In genomic region chr16:67245189-67245585, GRCh38 we compare ENCODE assay signal across 8 cellular contexts. TPM values are rescaled to one million over a fixed set of nuclear protein-coding genes. Genes with fewer than 3 reads are reported as not detected.
A peak's percentile ranks its signal among the peaks of the same experiment; 100 is the strongest.
DNase-seq lines count a peak whose midpoint lies in the region; ATAC-seq and TF ChIP-seq lines count a peak whose summit lies in the region.

No MANE protein-coding gene starts in this region.

- H3K4me1 ChIP-seq in liver (ENCODE audit: control insufficient read depth in 4 of 4, insufficient read depth in 4 of 4, low read length in 3 of 4) (peaks cover 17 to 52% (median 34%) of the 10 kb centered on the region in 4 donors), tibial nerve (peaks cover 0 to 79% (median 50%) of the 10 kb centered on the region in 4 donors)

- TF ChIP-seq POLR2A in tibial nerve (IDR thresholded peaks at IDR 0.05) = no peak

- peak overlapping the region; percentile 96 for H3K27ac Mint-ChIP-seq in activated T-cell treated with anti-CD3 and anti-CD28 coated beads, Interleukin-2, amount 50 U/mL, for 72 hours

- peaks cover 10% of the 10 kb centered on the region for H3K27me3 Mint-ChIP-seq in activated T-cell treated with anti-CD3 and anti-CD28 coated beads, Interleukin-2, amount 50 U/mL, for 72 hours (ENCODE audit: low read depth)

- H3K9me3 ChIP-seq in liver (ENCODE audit: control insufficient read depth in 4 of 4, low read length in 3 of 4) = no peaks in the 10 kb centered on the region
- H3K9me3 ChIP-seq in tibial nerve = no peaks in the 10 kb centered on the region

- H3K9me3 Mint-ChIP-seq in activated T-cell treated with anti-CD3 and anti-CD28 coated beads, Interleukin-2, amount 50 U/mL, for 72 hours = no peaks in the 10 kb centered on the region

- H3K36me3 ChIP-seq in liver (ENCODE audit: control insufficient read depth in 4 of 4, insufficient read depth in 3 of 4, low read depth in 1 of 4, low read length in 3 of 4) = no peaks in the 10 kb centered on the region
- H3K36me3 ChIP-seq in tibial nerve = no peaks in the 10 kb centered on the region

- no peak overlapping the region for H3K9ac ChIP-seq in liver (ENCODE audit: low read depth in 1 of 2, low read length in 2 of 2)

- DNase-seq in activated T-cell treated with anti-CD3 and anti-CD28 coated beads, Interleukin-2, amount 50 U/mL, for 72 hours = no peak
- DNase-seq in activated T-cell treated with anti-CD3 and anti-CD28 coated beads for 4 hours = no peak
- DNase-seq in tibial nerve (ENCODE audit: low spot score in 2 of 2) = no peak
- DNase-seq in mucosa of gallbladder (ENCODE audit: low spot score) = no peak

- H3K4me3 ChIP-seq in liver (ENCODE audit: low read depth in 1 of 3, low read length in 3 of 3) (no peak overlapping the region), tibial nerve (peak overlapping the region in 1 of 4 donors; percentile 67)

- ATAC-seq in activated T-cell treated with anti-CD3 and anti-CD28 coated beads, Interleukin-2, amount 50 U/mL, for 72 hours (replicated peaks in 1 of 2) = no peak
- no peak for ATAC-seq in HG02798 (IDR thresholded peaks at IDR 0.05; ENCODE audit: poor library complexity, unreplicated experiment)
- ATAC-seq in HG03460 (IDR thresholded peaks at IDR 0.05; ENCODE audit: unreplicated experiment) = no peak

- H3K27ac ChIP-seq in angular gyrus (ENCODE audit: low read depth, low read length) = peak overlapping the region; percentile 7
- peak overlapping the region; percentile 80 to 88 for H3K27ac ChIP-seq in liver (ENCODE audit: low read depth in 1 of 2, low read length in 2 of 2)
- H3K27ac ChIP-seq in tibial nerve = peak overlapping the region in 3 of 4 donors; percentile 73 to 95 (median 86)

- H3K4me1 Mint-ChIP-seq in activated T-cell treated with anti-CD3 and anti-CD28 coated beads, Interleukin-2, amount 50 U/mL, for 72 hours (ENCODE audit: low read depth) = peaks cover 65% of the 10 kb centered on the region

- H3K4me3 Mint-ChIP-seq in activated T-cell treated with anti-CD3 and anti-CD28 coated beads, Interleukin-2, amount 50 U/mL, for 72 hours = peak overlapping the region; percentile 85 to 86

- WGBS in liver = 71% methylated on average over 4 of the region's 4 CpGs
- 72 to 85% methylated on average over 3 to 4 of the region's 4 CpGs for WGBS in tibial nerve, 2 donors

- peaks cover 0 to 13% (median under 1%) of the 10 kb centered on the region in 4 donors for H3K27me3 ChIP-seq in liver (ENCODE audit: control insufficient read depth in 4 of 4, insufficient read depth in 4 of 4, low read length in 3 of 4)
- H3K27me3 ChIP-seq in tibial nerve = peaks cover 0 to 9% of the 10 kb centered on the region in 2 donors

- H3K36me3 Mint-ChIP-seq in activated T-cell treated with anti-CD3 and anti-CD28 coated beads, Interleukin-2, amount 50 U/mL, for 72 hours (ENCODE audit: insufficient read depth in 2 of 2) = peaks cover 2 to 5% of the 10 kb centered on the region in 2 donors

- TF ChIP-seq EP300 in tibial nerve (IDR thresholded peaks at IDR 0.05) = no peak

- no peak for TF ChIP-seq RAD21 in liver (IDR thresholded peaks at IDR 0.05)

- TF ChIP-seq CTCF in liver (IDR thresholded peaks at IDR 0.05; ENCODE audit: low read depth, low read length, missing input control) = no peak
- TF ChIP-seq CTCF in tibial nerve (IDR thresholded peaks at IDR 0.05) = no peak

TF ChIP-seq in liver, 16 proteins besides CTCF, POLR2A, EP300 and RAD21:
- TF ChIP-seq YY1 (IDR thresholded peaks at IDR 0.05) = no peak
- TF ChIP-seq, protein P1, sequence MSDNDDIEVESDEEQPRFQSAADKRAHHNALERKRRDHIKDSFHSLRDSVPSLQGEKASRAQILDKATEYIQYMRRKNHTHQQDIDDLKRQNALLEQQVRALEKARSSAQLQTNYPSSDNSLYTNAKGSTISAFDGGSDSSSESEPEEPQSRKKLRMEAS (IDR thresholded peaks at IDR 0.05) = no peak
- TF ChIP-seq, protein P2, sequence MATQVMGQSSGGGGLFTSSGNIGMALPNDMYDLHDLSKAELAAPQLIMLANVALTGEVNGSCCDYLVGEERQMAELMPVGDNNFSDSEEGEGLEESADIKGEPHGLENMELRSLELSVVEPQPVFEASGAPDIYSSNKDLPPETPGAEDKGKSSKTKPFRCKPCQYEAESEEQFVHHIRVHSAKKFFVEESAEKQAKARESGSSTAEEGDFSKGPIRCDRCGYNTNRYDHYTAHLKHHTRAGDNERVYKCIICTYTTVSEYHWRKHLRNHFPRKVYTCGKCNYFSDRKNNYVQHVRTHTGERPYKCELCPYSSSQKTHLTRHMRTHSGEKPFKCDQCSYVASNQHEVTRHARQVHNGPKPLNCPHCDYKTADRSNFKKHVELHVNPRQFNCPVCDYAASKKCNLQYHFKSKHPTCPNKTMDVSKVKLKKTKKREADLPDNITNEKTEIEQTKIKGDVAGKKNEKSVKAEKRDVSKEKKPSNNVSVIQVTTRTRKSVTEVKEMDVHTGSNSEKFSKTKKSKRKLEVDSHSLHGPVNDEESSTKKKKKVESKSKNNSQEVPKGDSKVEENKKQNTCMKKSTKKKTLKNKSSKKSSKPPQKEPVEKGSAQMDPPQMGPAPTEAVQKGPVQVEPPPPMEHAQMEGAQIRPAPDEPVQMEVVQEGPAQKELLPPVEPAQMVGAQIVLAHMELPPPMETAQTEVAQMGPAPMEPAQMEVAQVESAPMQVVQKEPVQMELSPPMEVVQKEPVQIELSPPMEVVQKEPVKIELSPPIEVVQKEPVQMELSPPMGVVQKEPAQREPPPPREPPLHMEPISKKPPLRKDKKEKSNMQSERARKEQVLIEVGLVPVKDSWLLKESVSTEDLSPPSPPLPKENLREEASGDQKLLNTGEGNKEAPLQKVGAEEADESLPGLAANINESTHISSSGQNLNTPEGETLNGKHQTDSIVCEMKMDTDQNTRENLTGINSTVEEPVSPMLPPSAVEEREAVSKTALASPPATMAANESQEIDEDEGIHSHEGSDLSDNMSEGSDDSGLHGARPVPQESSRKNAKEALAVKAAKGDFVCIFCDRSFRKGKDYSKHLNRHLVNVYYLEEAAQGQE (IDR thresholded peaks at IDR 0.05) = no peak
- no peak for TF ChIP-seq TAF1 (conservative IDR thresholded peaks at IDR 0.05)
- TF ChIP-seq NR2F2 (IDR thresholded peaks at IDR 0.05) = no peak
- TF ChIP-seq HNF4G (IDR thresholded peaks at IDR 0.05) = no peak
- TF ChIP-seq FOXA1 (IDR thresholded peaks at IDR 0.05) = no peak
- TF ChIP-seq HNF4A (conservative IDR thresholded peaks at IDR 0.05) = no peak

RNA-seq across cellular contexts. Expression of gene FHOD1, which starts 2.1 kb away (rescaled TPM):
- 100 to 1,000 TPM; 106 to 114 TPM for total RNA-seq in activated T-cell treated with anti-CD3 and anti-CD28 coated beads, Interleukin-2, amount 50 U/mL, for 72 hours
- 1 to 10 TPM; 5.4 to 6.4 TPM for total RNA-seq in liver
- 1 to 10 TPM; 2.2 to 2.9 TPM for polyA plus RNA-seq in liver
- total RNA-seq in tibial nerve = 10 to 100 TPM; 17.3 to 45.3 (median 25.5) TPM
- 46.4 TPM for total RNA-seq in mucosa of gallbladder

RNA-seq across cellular contexts. Expression of gene SLC9A5, which starts 3.6 kb away (rescaled TPM):
- total RNA-seq in activated T-cell treated with anti-CD3 and anti-CD28 coated beads, Interleukin-2, amount 50 U/mL, for 72 hours = 1 to 10 TPM; 7.6 to 7.9 TPM
- under 1 TPM; 0.05 to 0.25 TPM for total RNA-seq in liver
- under 1 TPM in 1 of 2 donors, not detected in 1; 0.09 TPM for polyA plus RNA-seq in liver
- 1 to 10 TPM in 3 of 4 donors, under 1 TPM in 1; 0.59 to 2.0 (median 1.5) TPM for total RNA-seq in tibial nerve
- total RNA-seq in mucosa of gallbladder = 3.2 TPM

RNA-seq across cellular contexts. Expression of gene TMEM208, which starts 18.3 kb away (rescaled TPM):
- 10 to 100 TPM; 29.8 to 31.0 TPM for total RNA-seq in activated T-cell treated with anti-CD3 and anti-CD28 coated beads, Interleukin-2, amount 50 U/mL, for 72 hours
- total RNA-seq in liver (10 to 100 TPM; 22.3 to 42.2 TPM), tibial nerve (10 to 100 TPM; 28.0 to 47.6 (median 41.2) TPM), mucosa of gallbladder (46.9 TPM)
- polyA plus RNA-seq in liver = 100 to 1,000 TPM in 1 of 2 donors, 10 to 100 TPM in 1; 98.2 to 140 TPM

RNA-seq across cellular contexts. Expression of gene PLEKHG4, which starts 34.1 kb away (rescaled TPM):
- 10 to 100 TPM; 30.4 to 46.9 TPM for total RNA-seq in activated T-cell treated with anti-CD3 and anti-CD28 coated beads, Interleukin-2, amount 50 U/mL, for 72 hours
- total RNA-seq in liver (1 to 10 TPM; 1.1 to 2.6 TPM), tibial nerve (10 to 100 TPM; 25.6 to 42.4 (median 34.6) TPM), mucosa of gallbladder (6.7 TPM)
- polyA plus RNA-seq in liver = under 1 TPM; 0.21 to 0.28 TPM

RNA-seq across cellular contexts. Expression of gene ELMO3, which starts 46.3 kb away (rescaled TPM):
- total RNA-seq in activated T-cell treated with anti-CD3 and anti-CD28 coated beads, Interleukin-2, amount 50 U/mL, for 72 hours = 1 to 10 TPM; 3.0 to 3.1 TPM
- total RNA-seq in liver (1 to 10 TPM; 3.8 TPM), tibial nerve (10 to 100 TPM in 1 of 4 donors, 1 to 10 TPM in 3; 2.4 to 14.4 (median 4.4) TPM), mucosa of gallbladder (68.3 TPM)
- 1 to 10 TPM; 1.7 to 2.5 TPM for polyA plus RNA-seq in liver

Comparison
In these comparisons a context has a peak if more than half of its experiments do, and no peak if none do; other contexts are left out.
1. H3K27ac ChIP-seq: peak in every context shown above with its lines; median percentile 86 in tibial nerve; 84 in liver; 7 in angular gyrus.